Comparison of ENCODE assay signal across 8 cellular contexts in the genomic region with DNA sequence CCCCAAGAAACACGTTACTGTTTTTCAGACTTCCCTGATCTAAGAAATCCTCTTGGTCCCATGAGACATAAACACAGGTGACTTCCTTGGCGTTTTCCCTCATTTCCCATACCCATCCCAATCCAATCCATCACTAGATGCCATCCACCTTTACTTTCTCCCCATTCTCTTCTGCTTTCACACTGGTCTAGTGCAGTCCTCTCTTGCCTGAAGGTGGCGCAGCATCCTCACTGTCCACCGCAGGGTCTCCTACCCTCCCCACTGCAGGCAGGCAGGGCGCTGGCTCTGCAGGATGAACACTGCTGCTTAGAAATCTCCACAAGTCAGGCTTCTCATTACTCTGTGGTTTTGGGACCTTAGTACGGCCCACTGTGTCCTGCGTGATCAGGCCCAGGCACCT. TPM values are rescaled to one million over a fixed set of nuclear protein-coding genes. Genes with fewer than 3 reads are reported as not detected.
DNase-seq lines count a peak whose midpoint lies in the region; ATAC-seq lines count a peak whose summit lies in the region.

No MANE protein-coding gene starts in this region.

- peak overlapping the region in 1 of 8 donors; percentile 36 for H3K4me3 Mint-ChIP-seq in naive B cell

- no peaks in the 10 kb centered on the region for H3K36me3 Mint-ChIP-seq in naive B cell

- no peaks in the 10 kb centered on the region for H3K9me3 Mint-ChIP-seq in naive B cell

- no peaks in the 10 kb centered on the region for H3K27me3 Mint-ChIP-seq in naive B cell

- ATAC-seq in naive B cell (ENCODE audit: low read depth in 2 of 2) = peak; percentile 66 to 67
- ATAC-seq in GM19035 (IDR thresholded peaks at IDR 0.05; ENCODE audit: unreplicated experiment) = no peak
- no peak for ATAC-seq in HG02798 (IDR thresholded peaks at IDR 0.05; ENCODE audit: poor library complexity, unreplicated experiment)

- peak; percentile 16 for DNase-seq in NCI-H146 (lab: John Stamatoyannopoulos, UW)
- no peak for DNase-seq in NCI-H146 treated with DMSO at 0.1 percent for 48 hours (lab: John Stamatoyannopoulos, UW; ENCODE audit: unreplicated experiment)
- peak in 3 of 5 experiments; percentile 19 to 48 (median 23) for DNase-seq in T-helper 2 cell
- peak; percentile 46 for DNase-seq in dermis blood vessel endothelial cell
- peak; percentile 14 for DNase-seq in naive B cell
- DNase-seq in NCI-H2171 treated with DMSO at 0.1 percent for 48 hours (lab: John Stamatoyannopoulos, UW) = no peak

- peak overlapping the region in 5 of 6 donors; percentile 5 to 58 (median 37) for H3K27ac Mint-ChIP-seq in naive B cell

- peaks cover 64 to 91% (median 91%) of the 10 kb centered on the region in 3 donors for H3K4me1 Mint-ChIP-seq in naive B cell

RNA-seq across cellular contexts. Expression of a gene that starts 58.2 kb away (rescaled TPM):
- 30.1 and 46.5 TPM in 2 replicates for total RNA-seq in dermis blood vessel endothelial cell
- polyA plus RNA-seq in naive B cell (ENCODE audit: low read depth in 6 of 6) = 100 to 1,000 TPM; 165 to 252 (median 189) TPM

Comparison
In these comparisons a context has a peak if more than half of its experiments do, and no peak if none do; other contexts are left out.
1. DNase-seq: peak in NCI-H146 (single experiment), T-helper 2 cell (3 of 5), dermis blood vessel endothelial cell (single experiment) and naive B cell (single experiment); none in NCI-H146 treated with DMSO at 0.1 percent for 48 hours (single experiment) and NCI-H2171 treated with DMSO at 0.1 percent for 48 hours (single experiment).
2. ATAC-seq: peak in naive B cell (2 of 2); none in GM19035 (single experiment) and HG02798 (single experiment).